Comparison of ENCODE assay signal across 15 cellular contexts in genomic region chr3:46184469-46184868, GRCh38. TPM values are rescaled to one million over a fixed set of nuclear protein-coding genes. Genes with fewer than 3 reads are reported as not detected.
DNase-seq lines count a peak whose midpoint lies in the region; ATAC-seq and TF ChIP-seq lines count a peak whose summit lies in the region.
"Had no signal": no experiment of that assay in that cellular context is flagged by ENCODE, and none has a peak within 500 bp of the region (broad histone marks: within the 10 kb centered on the region; RNA-seq: fewer than 3 reads in every experiment).

No MANE protein-coding gene starts in this region.

- no peaks in the 10 kb centered on the region for H3K36me3 Mint-ChIP-seq in CD8-positive, alpha-beta memory T cell
- no peaks in the 10 kb centered on the region for H3K36me3 Mint-ChIP-seq in GM23338 (ENCODE audit: low read depth)

- H4K91ac ChIP-seq in IMR-90 (ENCODE audit: insufficient read depth, low read depth, low read length), result no peak overlapping the region

- no peak overlapping the region for H3K9ac ChIP-seq in IMR-90 (ENCODE audit: low read depth, low read length)
- H3K9ac ChIP-seq: BLaER1 had no signal

- H3F3A ChIP-seq in GM23338 (replicated peaks; ENCODE audit: low read depth), result no peaks in the 10 kb centered on the region

- no peak for TF ChIP-seq CTCF in IMR-90 (conservative IDR thresholded peaks at IDR 0.05; ENCODE audit: low read depth, low read length)
- no peak for TF ChIP-seq CTCF in astrocyte of the cerebellum (IDR thresholded peaks at IDR 0.05; ENCODE audit: low read depth, low read length, missing control alignments)
- TF ChIP-seq CTCF in GM23338 (conservative IDR thresholded peaks at IDR 0.05; ENCODE audit: low read depth in 2 of 2), result no peak

- H3K9me3 Mint-ChIP-seq in CD8-positive, alpha-beta memory T cell, result no peaks in the 10 kb centered on the region
- H3K9me3 Mint-ChIP-seq in GM23338, result 0 out of 3 replicates have a peak, but pooled peaks cover 2% of the 10 kb centered on the region

- no peak overlapping the region for H3K4me3 Mint-ChIP-seq in CD8-positive, alpha-beta memory T cell
- H3K4me3 Mint-ChIP-seq in GM23338, result no peak overlapping the region

- no peak overlapping the region for H2BK120ac ChIP-seq in IMR-90 (ENCODE audit: low read depth, low read length)

- DNase-seq in AG20443 (ENCODE audit: low spot score) (peak; percentile 43), IMR-90 (peak; percentile 64), astrocyte of the cerebellum (ENCODE audit: low read depth) (peak; percentile 18), iris pigment epithelial cell (ENCODE audit: low read depth) (peak; percentile 82), GOT3 (lab: John Stamatoyannopoulos, UW) (no peak), GM23338 (ENCODE audit: low spot score) (no peak)
- DNase-seq in CD8-positive, alpha-beta memory T cell, result no peak
- no peak for DNase-seq in stimulated activated naive CD4-positive, alpha-beta T cell treated with Interleukin-2 at 50 U/mL for 16 hours (lab: John Stamatoyannopoulos, UW)
- DNase-seq: activated effector memory CD4-positive, alpha-beta T cell treated with Interleukin-2 at 50 U/mL for 16 hours; caudate nucleus; NCI-H146; Peyer's patch had no signal

- POLR2A ChIA-PET in IMR-90 (lab: Charles Lee; ENCODE audit: unreplicated experiment), result no interaction called here
- POLR2A ChIA-PET in CD8-positive, alpha-beta memory T cell (lab: Charles Lee), result no interaction called here

- H2AFZ ChIP-seq in IMR-90 (replicated peaks; ENCODE audit: low read length, poor library complexity) (no peak overlapping the region), GM23338 (no peak overlapping the region)

- dilution Hi-C loops in IMR-90 (cut with HindIII; ENCODE audit: low sequenced_read_pairs, unreplicated experiment), result no loop called here

- no peak overlapping the region for H4K5ac ChIP-seq in IMR-90 (ENCODE audit: low read depth, low read length)

- H3K36me3 ChIP-seq in IMR-90 (ENCODE audit: control insufficient read depth, insufficient read depth, low read length), result no peaks in the 10 kb centered on the region
- no peaks in the 10 kb centered on the region for H3K36me3 ChIP-seq in CD8-positive, alpha-beta memory T cell (ENCODE audit: insufficient read depth, low read length)
- no peaks in the 10 kb centered on the region for H3K36me3 ChIP-seq in GM23338 (ENCODE audit: insufficient read depth)
- H3K36me3 ChIP-seq: BLaER1, Peyer's patch had no signal

- no peak overlapping the region for H2BK15ac ChIP-seq in IMR-90 (ENCODE audit: low read depth, low read length)

- H3K4ac ChIP-seq in IMR-90 (ENCODE audit: low read depth, low read length), result no peak overlapping the region

- no peaks in the 10 kb centered on the region for H4K20me1 ChIP-seq in IMR-90 (ENCODE audit: insufficient read depth, low read length)
- no peaks in the 10 kb centered on the region for H4K20me1 ChIP-seq in GM23338 (replicated peaks; ENCODE audit: insufficient read depth)

- no CpG with 5 or more reads among the region's 1 CpG for WGBS in IMR-90 (ENCODE audit: extremely low coverage in 2 of 2, insufficient read length in 1 of 2), 2 experiments

- in situ Hi-C loops in IMR-90 (cut with MboI; ENCODE audit: low sequenced_read_pairs) (no loop called here), astrocyte of the cerebellum (cut with HindIII; ENCODE audit: low sequenced_read_pairs) (no loop called here)

- no peak overlapping the region for H3K23ac ChIP-seq in IMR-90 (ENCODE audit: low read depth, low read length)

- H3K4me2 ChIP-seq in IMR-90 (ENCODE audit: low read depth, low read length) (no peak overlapping the region), GM23338 (no peak overlapping the region)

- no peak overlapping the region for H2BK20ac ChIP-seq in IMR-90 (ENCODE audit: low read depth, low read length)

- peaks cover 9% of the 10 kb centered on the region; the same call in 1 of the 2 replicates for H3K9me2 ChIP-seq in GM23338 (ENCODE audit: insufficient read depth)

- no peaks in the 10 kb centered on the region for H3K9me3 ChIP-seq in IMR-90 (ENCODE audit: control insufficient read depth, insufficient read depth, low read length)
- no peaks in the 10 kb centered on the region for H3K9me3 ChIP-seq in CD8-positive, alpha-beta memory T cell (ENCODE audit: low read length)
- H3K9me3 ChIP-seq: Peyer's patch had no signal

- CTCF ChIA-PET in IMR-90 (lab: Yijun Ruan, JAX), result no interaction called here
- CTCF ChIA-PET in CD8-positive, alpha-beta memory T cell (lab: Charles Lee), result no interaction called here

- H3K4me3 ChIP-seq in IMR-90 (ENCODE audit: insufficient read depth, low read depth, low read length) (no peak overlapping the region), astrocyte of the cerebellum (ENCODE audit: low read depth, low read length) (no peak overlapping the region), GM23338 (no peak overlapping the region)
- no peak overlapping the region for H3K4me3 ChIP-seq in CD8-positive, alpha-beta memory T cell (ENCODE audit: low read length)
- H3K4me3 ChIP-seq: BLaER1, Peyer's patch had no signal

- intact Hi-C loops in IMR-90 (cut with micrococcal nuclease), result no loop called here

- H3K79me1 ChIP-seq in IMR-90 (ENCODE audit: low read depth in 1 of 2, low read length in 2 of 2), result no peaks in the 10 kb centered on the region

- ATAC-seq in IMR-90 (ENCODE audit: low read depth) (peak; percentile 44), GM23338 (no peak)

- H3K27ac Mint-ChIP-seq in CD8-positive, alpha-beta memory T cell, result no peak overlapping the region
- no peak overlapping the region for H3K27ac Mint-ChIP-seq in GM23338
- H3K27ac Mint-ChIP-seq: progenitor cell of endocrine pancreas had no signal

- no peak overlapping the region for H3K14ac ChIP-seq in IMR-90 (replicated peaks; ENCODE audit: low read depth, low read length)

- no peaks in the 10 kb centered on the region for H3K4me1 ChIP-seq in IMR-90 (ENCODE audit: control insufficient read depth, insufficient read depth, low read length)
- no peaks in the 10 kb centered on the region for H3K4me1 ChIP-seq in CD8-positive, alpha-beta memory T cell (ENCODE audit: insufficient read depth, low read length)
- H3K4me1 ChIP-seq in GM23338 (ENCODE audit: insufficient read depth), result no peaks in the 10 kb centered on the region
- H3K4me1 ChIP-seq: Peyer's patch had no signal

- TF ChIP-seq RAD21 in IMR-90 (IDR thresholded peaks at IDR 0.05; ENCODE audit: low read length), result no peak

- no peak overlapping the region for H2AK9ac ChIP-seq in IMR-90 (replicated peaks; ENCODE audit: low read depth, low read length, poor library complexity)

- no peaks in the 10 kb centered on the region for H3K27me3 Mint-ChIP-seq in CD8-positive, alpha-beta memory T cell
- H3K27me3 Mint-ChIP-seq in GM23338 (ENCODE audit: insufficient read depth, low read depth, poor library complexity), result peaks cover 4% of the 10 kb centered on the region
- H3K27me3 Mint-ChIP-seq: progenitor cell of endocrine pancreas had no signal

- TF ChIP-seq POLR2A in IMR-90 (IDR thresholded peaks at IDR 0.05; ENCODE audit: low read depth, low read length), result no peak

- H3K27me3 ChIP-seq in IMR-90 (ENCODE audit: control insufficient read depth, insufficient read depth, low read length) (no peaks in the 10 kb centered on the region), GM23338 (ENCODE audit: insufficient read depth) (no peaks in the 10 kb centered on the region)
- no peaks in the 10 kb centered on the region for H3K27me3 ChIP-seq in CD8-positive, alpha-beta memory T cell (ENCODE audit: insufficient read depth, low read length, poor library complexity, severe bottlenecking)
- H3K27me3 ChIP-seq: BLaER1, Peyer's patch had no signal

- no peak overlapping the region for H2AK5ac ChIP-seq in IMR-90 (ENCODE audit: low read depth, low read length)

- peaks cover 13 to 17% (median 13%) of the 10 kb centered on the region in 3 donors for H3K4me1 Mint-ChIP-seq in CD8-positive, alpha-beta memory T cell
- H3K4me1 Mint-ChIP-seq in GM23338, result no peaks in the 10 kb centered on the region

- no peak overlapping the region for H3K18ac ChIP-seq in IMR-90 (ENCODE audit: low read depth, low read length)

- H4K8ac ChIP-seq in IMR-90 (ENCODE audit: low read depth in 2 of 2, low read length in 2 of 2), result no peak overlapping the region

- BruUV-seq in IMR-90 (replicated peaks; lab: Mats Ljungman, UMichigan), result no TSS peak

- H3K9me1 ChIP-seq in IMR-90 (ENCODE audit: insufficient read depth, low read length), result no peaks in the 10 kb centered on the region

- H3K27ac ChIP-seq in IMR-90 (ENCODE audit: insufficient read depth, low read length) (no peak overlapping the region), GM23338 (ENCODE audit: low read depth) (no peak overlapping the region)
- no peak overlapping the region for H3K27ac ChIP-seq in CD8-positive, alpha-beta memory T cell (ENCODE audit: low read depth, low read length)
- H3K27ac ChIP-seq: BLaER1, Peyer's patch had no signal

- H2BK5ac ChIP-seq in IMR-90 (ENCODE audit: low read depth, low read length, poor library complexity, severe bottlenecking), result no peak overlapping the region

- H3K79me2 ChIP-seq in GM23338 (replicated peaks; ENCODE audit: insufficient read depth), result no peaks in the 10 kb centered on the region

- no peak overlapping the region for H3K56ac ChIP-seq in IMR-90 (ENCODE audit: extremely low read depth, insufficient read depth, low read length)

TF ChIP-seq in IMR-90, 13 proteins besides CTCF, POLR2A, EP300 and RAD21 (continues in another document):
- TF ChIP-seq CEBPB (IDR thresholded peaks at IDR 0.05; ENCODE audit: low read depth, low read length) (peak; percentile 91), MAFK (IDR thresholded peaks at IDR 0.05; ENCODE audit: low read depth, low read length) (no peak), MAZ (IDR thresholded peaks at IDR 0.05; ENCODE audit: borderline replicate concordance, low read depth, low read length) (no peak)

TF ChIP-seq in GM23338, 12 proteins besides CTCF, POLR2A, EP300 and RAD21 (continues in another document):
- TF ChIP-seq JUNB (IDR thresholded peaks at IDR 0.05; ENCODE audit: unreplicated experiment) (no peak), STAT1 (IDR thresholded peaks at IDR 0.05; ENCODE audit: unreplicated experiment) (no peak), CREB1 (CRISPR knock-in tag; IDR thresholded peaks at IDR 0.05; ENCODE audit: low read depth) (no peak)

RNA-seq across cellular contexts. Expression of gene CCR1, which starts 23.6 kb away (rescaled TPM):
- not detected in 2 replicates for total RNA-seq in IMR-90 (2012; rRNA removed)
- polyA plus RNA-seq in IMR-90 (2012; rRNA removed) (not detected in 2 replicates), GM23338 (2016; fragmentation: Nextera tagmentation; extraction: Ambion mirVana) (0.12 TPM in 1 of 2 replicates, not detected in the other)
- polyA plus RNA-seq in IMR-90 (2012; cell fraction: cytosol; rRNA removed), result not detected in 2 replicates
- polyA plus RNA-seq in IMR-90 (2012; cell fraction: nucleus; rRNA removed; ENCODE audit: low replicate concordance), result not detected in 2 replicates
- total RNA-seq in CD8-positive, alpha-beta memory T cell, result 1 to 10 TPM; 1.5 to 1.8 TPM
- 10.8 TPM for polyA plus RNA-seq in CD8-positive, alpha-beta memory T cell
- not detected in 2 replicates for total RNA-seq in GM23338 (2014; rRNA removed; shearing (Covaris generic))

RNA-seq across cellular contexts. Expression of gene CCR3, which starts 57.8 kb away (rescaled TPM):
- not detected in 2 replicates for total RNA-seq in IMR-90 (2012; rRNA removed)
- polyA plus RNA-seq in IMR-90 (2012; rRNA removed), result not detected in 2 replicates
- polyA plus RNA-seq in IMR-90 (2012; cell fraction: cytosol; rRNA removed), result not detected in 2 replicates
- not detected in 2 replicates for polyA plus RNA-seq in IMR-90 (2012; cell fraction: nucleus; rRNA removed; ENCODE audit: low replicate concordance)
- total RNA-seq in CD8-positive, alpha-beta memory T cell, result not detected
- 0.22 TPM for polyA plus RNA-seq in CD8-positive, alpha-beta memory T cell
- total RNA-seq in GM23338 (2014; rRNA removed; shearing (Covaris generic)), result not detected in 2 replicates
- not detected in 2 replicates for polyA plus RNA-seq in GM23338 (2016; fragmentation: Nextera tagmentation; extraction: Ambion mirVana)
- total RNA-seq: NCI-H460, Peyer's patch, progenitor cell of endocrine pancreas had no signal

Comparison
In these comparisons a context has a peak if more than half of its experiments do, and no peak if none do; other contexts are left out.
1. DNase-seq: peak in AG20443 (single experiment), IMR-90 (single experiment), astrocyte of the cerebellum (single experiment) and iris pigment epithelial cell (single experiment); none in CD8-positive, alpha-beta memory T cell (0 of 5), stimulated activated naive CD4-positive, alpha-beta T cell treated with Interleukin-2 at 50 U/mL for 16 hours (single experiment), GOT3 (single experiment) and GM23338 (single experiment).